Comparison of ENCODE assay signal across 28 cellular contexts in the genomic region with DNA sequence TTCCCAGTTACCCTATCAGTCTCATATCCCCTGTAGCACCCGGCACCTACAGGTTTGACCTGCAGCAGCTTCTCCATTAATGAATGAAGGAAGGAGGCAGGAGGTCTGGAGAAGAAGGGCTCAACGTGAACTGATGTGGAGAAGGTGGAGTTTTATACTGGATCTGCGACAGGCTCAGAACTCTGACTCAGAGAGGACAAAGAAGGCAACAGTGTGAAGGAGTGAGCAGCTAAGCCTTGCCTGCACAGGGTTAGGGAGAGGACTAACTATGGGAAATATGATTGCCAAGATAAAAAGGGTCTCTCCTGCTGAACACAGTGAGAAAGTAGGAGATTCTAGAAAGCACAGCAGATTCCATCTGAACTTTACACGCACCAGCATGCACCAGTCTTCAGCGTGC. TPM values are rescaled to one million over a fixed set of nuclear protein-coding genes. Genes with fewer than 3 reads are reported as not detected.
"Had no signal": no experiment of that assay in that cellular context is flagged by ENCODE, and none has a peak within 500 bp of the region (broad histone marks: within the 10 kb centered on the region; RNA-seq: fewer than 3 reads in every experiment).

No MANE protein-coding gene starts in this region.

- H3K27me3 ChIP-seq: gastrocnemius medialis, ovary, sigmoid colon, transverse colon, upper lobe of right lung, uterus had no signal

- H3K27ac ChIP-seq: gastrocnemius medialis, lower lobe of right lung, ovary, psoas muscle, sigmoid colon, spleen, thoracic aorta, transverse colon, upper lobe of right lung, uterus had no signal

- H3K36me3 Mint-ChIP-seq: memory B cell; naive B cell; natural killer cell treated with Interleukin-12 subunit alpha and Interleukin-12 subunit beta and Interleukin-15 and Interleukin-18, amount 100 ng/mL, for 72 hours; stimulated activated naive B cell treated with anti-CD40 and anti-IgM and Interleukin-4, amounts not matched to agents 10 μg/mL and 1 μg/mL and 100 μg/mL, for 72 hours had no signal

- DNase-seq: dermis blood vessel endothelial cell; effector memory CD4-positive, alpha-beta T cell; foreskin fibroblast; gastrocnemius medialis; head of caudate nucleus; left ventricle myocardium superior; lower lobe of right lung; mucosa of descending colon; naive B cell; nucleus accumbens; ovary; posterior cingulate gyrus; psoas muscle; right cardiac atrium; sigmoid colon; spleen; stimulated activated CD4-positive, alpha-beta T cell treated with anti-CD3 and anti-CD28 coated beads, Interleukin-4, amount 100 ng/mL, for 4 hours; stimulated activated naive B cell treated with anti-CD40 and anti-IgM and Interleukin-4, amounts not matched to agents 10 μg/mL and 1 μg/mL and 100 μg/mL, for 72 hours; transverse colon; upper lobe of right lung; uterus had no signal

- H3K4me3 Mint-ChIP-seq: memory B cell; naive B cell; natural killer cell treated with Interleukin-12 subunit alpha and Interleukin-12 subunit beta and Interleukin-15 and Interleukin-18, amount 100 ng/mL, for 72 hours; stimulated activated naive B cell treated with anti-CD40 and anti-IgM and Interleukin-4, amounts not matched to agents 10 μg/mL and 1 μg/mL and 100 μg/mL, for 72 hours; stimulated activated naive CD8-positive, alpha-beta T cell treated with anti-CD3 and anti-CD28 coated beads, Interleukin-15, Interleukin-2, amounts not matched to agents 100 ng/mL and 50 ng/mL, for 24 hours had no signal

- FAIRE-seq: colon, endothelial cell of umbilical vein, keratinocyte had no signal

- H3K9me3 Mint-ChIP-seq: memory B cell; stimulated activated naive CD8-positive, alpha-beta T cell treated with anti-CD3 and anti-CD28 coated beads, Interleukin-15, Interleukin-2, amounts not matched to agents 100 ng/mL and 50 ng/mL, for 24 hours had no signal

- H3K27ac Mint-ChIP-seq: memory B cell; natural killer cell treated with Interleukin-12 subunit alpha and Interleukin-12 subunit beta and Interleukin-15 and Interleukin-18, amount 100 ng/mL, for 72 hours; stimulated activated naive B cell treated with anti-CD40 and anti-IgM and Interleukin-4, amounts not matched to agents 10 μg/mL and 1 μg/mL and 100 μg/mL, for 72 hours; stimulated activated naive CD8-positive, alpha-beta T cell treated with anti-CD3 and anti-CD28 coated beads, Interleukin-15, Interleukin-2, amounts not matched to agents 100 ng/mL and 50 ng/mL, for 24 hours had no signal

- H3K4me3 ChIP-seq: gastrocnemius medialis, lower lobe of right lung, mucosa of descending colon, ovary, psoas muscle, sigmoid colon, spleen, thoracic aorta, transverse colon, upper lobe of right lung, uterus had no signal

- H3K36me3 ChIP-seq: gastrocnemius medialis, lower lobe of right lung, ovary, sigmoid colon, spleen, thoracic aorta, transverse colon, upper lobe of right lung, uterus had no signal

- H3K9me3 ChIP-seq: gastrocnemius medialis, lower lobe of right lung, mucosa of descending colon, ovary, psoas muscle, sigmoid colon, spleen, thoracic aorta, transverse colon, upper lobe of right lung, uterus had no signal

- H3K4me1 Mint-ChIP-seq: memory B cell had no signal

- ATAC-seq: gastrocnemius medialis; left ventricle myocardium superior; lower lobe of right lung; mucosa of descending colon; natural killer cell treated with Interleukin-12 subunit alpha and Interleukin-12 subunit beta and Interleukin-15 and Interleukin-18, amount 100 ng/mL, for 72 hours; psoas muscle; right cardiac atrium; stimulated activated naive B cell treated with anti-CD40 and anti-IgM and Interleukin-4, amounts not matched to agents 10 μg/mL and 1 μg/mL and 100 μg/mL, for 72 hours; upper lobe of right lung had no signal

- H3K27me3 Mint-ChIP-seq: naive B cell; natural killer cell treated with Interleukin-12 subunit alpha and Interleukin-12 subunit beta and Interleukin-15 and Interleukin-18, amount 100 ng/mL, for 72 hours; stimulated activated naive CD8-positive, alpha-beta T cell treated with anti-CD3 and anti-CD28 coated beads, Interleukin-15, Interleukin-2, amounts not matched to agents 100 ng/mL and 50 ng/mL, for 24 hours had no signal

- H3K4me1 ChIP-seq: gastrocnemius medialis, lower lobe of right lung, psoas muscle, sigmoid colon, spleen, upper lobe of right lung, uterus had no signal

RNA-seq across cellular contexts. Expression of a gene that starts 23.6 kb away (rescaled TPM):
- total RNA-seq: left ventricle myocardium superior; natural killer cell treated with Interleukin-12 subunit alpha and Interleukin-12 subunit beta and Interleukin-15 and Interleukin-18, amount 100 ng/mL, for 72 hours had no signal
- polyA plus RNA-seq: endothelial cell of umbilical vein had no signal
